In genomic region chr9:99485461-99485860, GRCh38 we compare ENCODE assay signal across 24 cellular contexts.
DNase-seq lines count a peak whose midpoint lies in the region; ATAC-seq and TF ChIP-seq lines count a peak whose summit lies in the region.
"Had no signal": no experiment of that assay in that cellular context is flagged by ENCODE, and none has a peak within 500 bp of the region (broad histone marks: within the 10 kb centered on the region; RNA-seq: fewer than 3 reads in every experiment).

No MANE protein-coding gene starts in this region.

- no peak overlapping the region for H3K4me2 ChIP-seq in SK-N-SH

- H3K27me3 ChIP-seq in SK-N-SH (ENCODE audit: insufficient read depth) (no peaks in the 10 kb centered on the region), brain microvascular endothelial cell (replicated peaks) (no peaks in the 10 kb centered on the region)
- H3K27me3 ChIP-seq: BE2C had no signal

- no peak for TF ChIP-seq RAD21 in SK-N-SH (IDR thresholded peaks at IDR 0.05; ENCODE audit: low read length)

- CTCF ChIA-PET in SK-N-SH (lab: Yijun Ruan, JAX), result no interaction called here

- H3K9me2 ChIP-seq in SK-N-SH, result peaks cover 2% of the 10 kb centered on the region; the same call in 1 of the 2 replicates

- TF ChIP-seq CTCF in SK-N-SH (IDR thresholded peaks at IDR 0.05), result no peak
- no peak for TF ChIP-seq CTCF in brain microvascular endothelial cell (IDR thresholded peaks at IDR 0.05; ENCODE audit: low read depth, low read length, missing control alignments)

- 36% methylated on average over 2 of the region's 2 CpGs for WGBS in SK-N-SH (ENCODE audit: low lambda C conversion rate)

- peaks cover 1% of the 10 kb centered on the region for H3F3A ChIP-seq in SK-N-SH (replicated peaks; ENCODE audit: insufficient read depth)

- no peak overlapping the region for H3K4me3 ChIP-seq in SK-N-SH (ENCODE audit: low read depth in 2 of 2, low read length in 1 of 2)
- no peak overlapping the region for H3K4me3 ChIP-seq in brain microvascular endothelial cell (ENCODE audit: low read depth, low read length)

- in situ Hi-C loops in brain microvascular endothelial cell (cut with HindIII; ENCODE audit: low pct_ligation_motif_present, low sequenced_read_pairs), result no loop called here

- H3K36me3 ChIP-seq in SK-N-SH (replicated peaks in 1 of 2; ENCODE audit: control insufficient read depth in 1 of 2, insufficient read depth in 2 of 2, low read length in 1 of 2), result no peaks in the 10 kb centered on the region
- H3K36me3 ChIP-seq in brain microvascular endothelial cell (replicated peaks), result no peaks in the 10 kb centered on the region
- H3K36me3 ChIP-seq: BE2C had no signal

- H4K20me1 ChIP-seq in SK-N-SH (ENCODE audit: insufficient read depth), result no peaks in the 10 kb centered on the region

- TF ChIP-seq EP300 in SK-N-SH (IDR thresholded peaks at IDR 0.05; ENCODE audit: borderline replicate concordance in 1 of 2, low read depth in 1 of 2, low read length in 1 of 2), result no peak

- POLR2A ChIA-PET in SK-N-SH (lab: Yijun Ruan, JAX), result no interaction called here

- no peak overlapping the region for H2AFZ ChIP-seq in SK-N-SH (ENCODE audit: low read depth)

- DNase-seq in SK-N-SH (no peak), brain microvascular endothelial cell (peak; percentile 41), iris pigment epithelial cell (ENCODE audit: low read depth) (peak; percentile 74), NCI-H2171 (lab: John Stamatoyannopoulos, UW) (no peak), middle frontal gyrus (ENCODE audit: extremely low spot score, low spot score) (no peak)
- no peak for DNase-seq in stimulated activated CD4-positive, alpha-beta T cell treated with anti-CD3 and anti-CD28 coated beads, Interleukin-15, amount 100 ng/mL, for 24 hours
- DNase-seq: activated CD4-positive, alpha-beta T cell treated with anti-CD3 and anti-CD28 coated beads for 1 hour; activated T-cell treated with anti-CD3 and anti-CD28 coated beads, Interleukin-2, amount 50 U/mL, for 72 hours; BE2C; caudate nucleus; COR-L47; glutamatergic neuron; MM.1S; natural killer cell; NCI-H146; NCI-H2171 treated with DMSO at 0.1 percent for 48 hours; NCI-H526 treated with DMSO at 0.1 percent for 48 hours; posterior cingulate gyrus; T1000 had no signal

- H3K4me1 ChIP-seq in SK-N-SH (ENCODE audit: control insufficient read depth in 1 of 2, insufficient read depth in 2 of 2, low read depth in 1 of 2, low read length in 1 of 2), result peaks cover 0 to 24% of the 10 kb centered on the region in 2 experiments; a peak in 2 of 4 replicates

- H3K27ac ChIP-seq in SK-N-SH (ENCODE audit: low read depth in 2 of 2, low read length in 1 of 2), result no peak overlapping the region
- no peak overlapping the region for H3K27ac ChIP-seq in brain microvascular endothelial cell
- H3K27ac ChIP-seq: 22Rv1, HL-60 had no signal

- no peaks in the 10 kb centered on the region for H3K79me2 ChIP-seq in SK-N-SH (ENCODE audit: insufficient read depth)

- H3K9ac ChIP-seq in SK-N-SH, result no peak overlapping the region

- H3K9me3 ChIP-seq in SK-N-SH, result no peaks in the 10 kb centered on the region
- H3K9me3 ChIP-seq: BE2C had no signal

- peak; percentile 80 for ATAC-seq in SK-N-SH treated with all-trans-retinoic acid at 6 μM for 48 hours
- ATAC-seq in HG02852 (IDR thresholded peaks at IDR 0.05; ENCODE audit: unreplicated experiment), result no peak
- ATAC-seq: activated T-cell treated with anti-CD3 and anti-CD28 coated beads, Interleukin-2, amount 50 U/mL, for 72 hours; HCT116; natural killer cell had no signal

TF ChIP-seq in SK-N-SH treated with all-trans-retinoic acid at 6 μM for 48 hours, 23 proteins besides CTCF, POLR2A, EP300 and RAD21:
- TF ChIP-seq GLIS3 (CRISPR knock-in tag; IDR thresholded peaks at IDR 0.05) (no peak), SNAI2 (CRISPR knock-in tag; IDR thresholded peaks at IDR 0.05) (no peak), ZNF8 (CRISPR knock-in tag; IDR thresholded peaks at IDR 0.05) (no peak), ISL1 (CRISPR knock-in tag; IDR thresholded peaks at IDR 0.05) (peak; percentile 32), CSDC2 (CRISPR knock-in tag; IDR thresholded peaks at IDR 0.05) (no peak), ZNF565 (CRISPR knock-in tag; conservative IDR thresholded peaks at IDR 0.05; ENCODE audit: low read depth) (no peak)
TF ChIP-seq in SK-N-SH treated with all-trans-retinoic acid at 6 μM for 48 hours: peak in this region for 1.

TF ChIP-seq in SK-N-SH, 30 proteins besides CTCF, POLR2A, EP300 and RAD21:
- TF ChIP-seq REST (IDR thresholded peaks at IDR 0.05; ENCODE audit: low read depth, low read length) (no peak), RFX5 (IDR thresholded peaks at IDR 0.05; ENCODE audit: low read length) (no peak), FOSL2 (IDR thresholded peaks at IDR 0.05; ENCODE audit: borderline replicate concordance, low read depth) (no peak), TAF1 (IDR thresholded peaks at IDR 0.05; ENCODE audit: borderline replicate concordance, low read depth, low read length) (no peak), FOXM1 (IDR thresholded peaks at IDR 0.05; ENCODE audit: low read depth) (no peak), GABPA (IDR thresholded peaks at IDR 0.05; ENCODE audit: low read depth) (no peak), SMC3 (IDR thresholded peaks at IDR 0.05; ENCODE audit: low read depth, low read length) (no peak), TEAD4 (IDR thresholded peaks at IDR 0.05; ENCODE audit: borderline replicate concordance, insufficient read depth) (no peak), POLR2AphosphoS5 (IDR thresholded peaks at IDR 0.05; ENCODE audit: low read depth, low read length) (no peak), TCF12 (IDR thresholded peaks at IDR 0.05) (no peak), ELF1 (IDR thresholded peaks at IDR 0.05) (no peak)
- TF ChIP-seq, protein P1, sequence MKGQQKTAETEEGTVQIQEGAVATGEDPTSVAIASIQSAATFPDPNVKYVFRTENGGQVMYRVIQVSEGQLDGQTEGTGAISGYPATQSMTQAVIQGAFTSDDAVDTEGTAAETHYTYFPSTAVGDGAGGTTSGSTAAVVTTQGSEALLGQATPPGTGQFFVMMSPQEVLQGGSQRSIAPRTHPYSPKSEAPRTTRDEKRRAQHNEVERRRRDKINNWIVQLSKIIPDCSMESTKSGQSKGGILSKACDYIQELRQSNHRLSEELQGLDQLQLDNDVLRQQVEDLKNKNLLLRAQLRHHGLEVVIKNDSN (IDR thresholded peaks at IDR 0.05; ENCODE audit: borderline replicate concordance, low read depth), result no peak

Comparison
In these comparisons a context has a peak if more than half of its experiments do, and no peak if none do; other contexts are left out.
1. DNase-seq: peak in brain microvascular endothelial cell (single experiment) and iris pigment epithelial cell (single experiment); none in SK-N-SH (single experiment), stimulated activated CD4-positive, alpha-beta T cell treated with anti-CD3 and anti-CD28 coated beads, Interleukin-15, amount 100 ng/mL, for 24 hours (single experiment), NCI-H2171 (single experiment) and middle frontal gyrus (single experiment).